9 cellular contexts compared by ENCODE assay signal in genomic region chr12:51371295-51371953, GRCh38. TPM values are rescaled to one million over a fixed set of nuclear protein-coding genes. Genes with fewer than 3 reads are reported as not detected.
A peak's percentile ranks its signal among the peaks of the same experiment; 100 is the strongest.
DNase-seq lines count a peak whose midpoint lies in the region; ATAC-seq and TF ChIP-seq lines count a peak whose summit lies in the region.
"Had no signal": no experiment of that assay in that cellular context is flagged by ENCODE, and none has a peak within 500 bp of the region (broad histone marks: within the 10 kb centered on the region; RNA-seq: fewer than 3 reads in every experiment).

No MANE protein-coding gene starts in this region.

- H3K27ac ChIP-seq in RWPE1 = peak overlapping the region; percentile 94
- H3K27ac ChIP-seq: BLaER1 treated with 17β-estradiol and CSF1 and Interleukin-3, amounts not matched to agents 10 nM and 100 nM had no signal

- POLR2A ChIA-PET in RWPE1 (lab: Yijun Ruan, JAX; ENCODE audit: low non-redundant PET) = interaction anchor here (0.8 kb wide), 1 partner anchor 9 kb away, joined by 3 read pairs; no protein-coding TSS in a partner anchor

- CTCF ChIA-PET in RWPE1 (lab: Yijun Ruan, JAX) = interaction anchor here (0.6 kb wide), 2 partner anchors 50 to 101 kb away, joined by 3 read pairs; partner anchors contain the start of gene SMAGP

- peak; percentile 97 for ATAC-seq in omental fat pad (ENCODE audit: low FRiP score)
- ATAC-seq in HG03139 (IDR thresholded peaks at IDR 0.05; ENCODE audit: unreplicated experiment) = no peak
- no peak for ATAC-seq in GM18907 (IDR thresholded peaks at IDR 0.05; ENCODE audit: unreplicated experiment)

- H3K4me3 ChIP-seq in fibroblast of mammary gland (ENCODE audit: control insufficient read depth, low read depth, low read length) = no peak overlapping the region
- H3K4me3 ChIP-seq: BLaER1 treated with 17β-estradiol and CSF1 and Interleukin-3, amounts not matched to agents 10 nM and 100 nM had no signal

- DNase-seq in SIG-M5 treated with dmso at 0.1 percent for 504 hours (lab: John Stamatoyannopoulos, UW; ENCODE audit: unreplicated experiment) (peak; percentile 63), SIG-M5 (lab: John Stamatoyannopoulos, UW) (no peak), RWPE1 (ENCODE audit: low spot score) (peak; percentile 98), fibroblast of mammary gland (ENCODE audit: low read depth) (peak; percentile 97), omental fat pad (ENCODE audit: low spot score) (peak; percentile 36), GM19238 (ENCODE audit: insufficient read length, low spot score) (no peak)

- TF ChIP-seq CTCF in RWPE1 (conservative IDR thresholded peaks at IDR 0.05; ENCODE audit: low read depth) (no peak), fibroblast of mammary gland (conservative IDR thresholded peaks at IDR 0.05; ENCODE audit: control insufficient read depth, insufficient read depth, low read depth, low read length) (no peak), omental fat pad (IDR thresholded peaks at IDR 0.05) (no peak)

RNA-seq across cellular contexts. Expression of gene GALNT6, which starts 19.8 kb away (rescaled TPM):
- 10 to 100 TPM in 3 of 4 donors, 1 to 10 TPM in 1; 4.2 to 12.9 (median 10.7) TPM for total RNA-seq in omental fat pad

RNA-seq across cellular contexts. Expression of gene CELA1, which starts 24.9 kb away (rescaled TPM):
- not detected for total RNA-seq in omental fat pad

RNA-seq across cellular contexts. Expression of gene BIN2, which starts 47.5 kb away (rescaled TPM):
- total RNA-seq in omental fat pad = 10 to 100 TPM in 3 of 4 donors, 1 to 10 TPM in 1; 4.8 to 26.5 (median 13.0) TPM

RNA-seq across cellular contexts. Expression of gene SLC4A8, which starts 53.2 kb away (rescaled TPM):
- 1 to 10 TPM in 3 of 4 donors, under 1 TPM in 1; 0.37 to 4.7 (median 1.8) TPM for total RNA-seq in omental fat pad

Comparison
In these comparisons a context has a peak if more than half of its experiments do, and no peak if none do; other contexts are left out.
1. DNase-seq: peak in SIG-M5 treated with dmso at 0.1 percent for 504 hours (single experiment), RWPE1 (single experiment), fibroblast of mammary gland (single experiment) and omental fat pad (single experiment); none in SIG-M5 (single experiment) and GM19238 (single experiment).